ENCODE assay signal across 8 cellular contexts in the genomic region with DNA sequence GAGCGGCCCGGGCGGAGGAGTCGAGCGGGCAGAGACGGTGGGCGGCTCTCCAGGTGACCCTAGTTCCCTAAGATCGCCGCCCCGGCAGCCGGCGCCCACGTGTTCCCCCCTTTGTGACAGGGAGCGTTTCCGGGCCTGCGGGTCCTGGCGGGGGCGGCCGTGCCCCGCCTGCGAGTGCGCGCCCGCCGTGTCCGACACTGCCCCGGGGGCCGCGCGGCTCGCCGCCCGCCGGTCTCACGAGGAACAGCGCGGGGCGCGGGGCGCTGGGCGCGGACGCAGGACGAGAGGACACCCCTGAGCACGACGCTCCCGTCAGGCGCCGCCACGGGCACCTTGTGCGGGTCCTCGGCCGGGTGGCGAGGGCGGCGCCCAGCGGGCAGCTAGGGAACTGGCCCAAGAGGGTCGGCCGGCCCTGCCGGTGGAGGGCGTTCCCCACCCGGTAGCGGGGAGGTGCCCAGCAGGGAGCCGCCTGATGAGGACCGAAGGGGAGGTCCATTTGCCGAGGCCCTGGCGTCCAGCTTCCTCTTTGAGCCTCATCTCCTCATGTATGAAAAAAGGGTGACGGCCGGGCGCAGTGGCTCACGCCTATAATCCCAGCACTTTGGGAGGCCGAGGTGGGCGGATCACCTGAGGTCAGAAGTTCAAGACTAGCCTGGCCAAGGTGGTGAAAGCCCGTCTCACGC.
DNase-seq lines count a peak whose midpoint lies in the region; ATAC-seq lines count a peak whose summit lies in the region.

VARS1 (minus strand) TSS at position 137 of the 683 bp plus-strand sequence. CDS start 535 bp downstream, outside the sequence.

- H3K27me3 ChIP-seq in mucosa of rectum (ENCODE audit: control insufficient read depth in 2 of 2, insufficient read depth in 2 of 2, low read length in 2 of 2), result no peaks in the 10 kb centered on the region

- H3K4me1 ChIP-seq in mucosa of rectum (ENCODE audit: control insufficient read depth in 2 of 2, insufficient read depth in 2 of 2, low read length in 2 of 2), result peaks cover 10 to 13% of the 10 kb centered on the region in 2 donors

- H3K36me3 ChIP-seq in mucosa of rectum (ENCODE audit: control insufficient read depth in 2 of 2, insufficient read depth in 2 of 2, low read length in 2 of 2), result peaks cover 3 to 12% of the 10 kb centered on the region in 2 donors

- ATAC-seq in GM21367 (IDR thresholded peaks at IDR 0.05; ENCODE audit: unreplicated experiment), result peak; percentile 63

- H3K4me3 ChIP-seq in mucosa of rectum (ENCODE audit: low read length in 2 of 2), result peak within 1 kb of the TSS; percentile 91 to 93

- peak within 1 kb of the TSS; percentile 94 for H3K27ac ChIP-seq in epithelial cell of prostate
- peak within 1 kb of the TSS; percentile 83 to 85 for H3K27ac ChIP-seq in mucosa of rectum (ENCODE audit: low read depth in 2 of 2, low read length in 2 of 2)

- DNase-seq in COLO668 (lab: John Stamatoyannopoulos, UW; ENCODE audit: unreplicated experiment) (peak; percentile 89), HuH-7 (ENCODE audit: low spot score) (peak; percentile 95), OCI-M1 (lab: John Stamatoyannopoulos, UW) (peak; percentile 98), activated T-cell treated with anti-CD3 and anti-CD28 coated beads for 24 hours (ENCODE audit: low read depth) (peak; percentile 75), epithelial cell of prostate (ENCODE audit: low read depth, low spot score) (peak; percentile 52)
- DNase-seq in stimulated activated CD8-positive, alpha-beta memory T cell treated with anti-CD3 and anti-CD28 coated beads, Interleukin-4, amount 100 ng/mL, for 48 hours, result peak; percentile 90

- H3K9ac ChIP-seq in mucosa of rectum (ENCODE audit: low read depth in 1 of 2, low read length in 2 of 2), result peak within 1 kb of the TSS; percentile 89 to 98

- no peaks in the 10 kb centered on the region for H3K9me3 ChIP-seq in mucosa of rectum (ENCODE audit: control insufficient read depth in 2 of 2, low read length in 2 of 2)

Comparison
In these comparisons a context has a peak if more than half of its experiments do, and no peak if none do; other contexts are left out.
1. Peak in every context shown above with its lines: DNase-seq, ATAC-seq, H3K4me3 ChIP-seq and H3K27ac ChIP-seq.